Comparison of ENCODE assay signal across 22 cellular contexts in genomic region chr10:74307061-74307651, GRCh38.
DNase-seq lines count a peak whose midpoint lies in the region; TF ChIP-seq lines count a peak whose summit lies in the region.
"Had no signal": no experiment of that assay in that cellular context is flagged by ENCODE, and none has a peak within 500 bp of the region (broad histone marks: within the 10 kb centered on the region; RNA-seq: fewer than 3 reads in every experiment).

No MANE protein-coding gene starts in this region.

- H3K4me1 ChIP-seq in breast epithelium (no peaks in the 10 kb centered on the region), uterus (no peaks in the 10 kb centered on the region)
- H3K4me1 ChIP-seq: upper lobe of right lung had no signal

- no peaks in the 10 kb centered on the region for H3K27me3 Mint-ChIP-seq in MCF 10A (ENCODE audit: insufficient read depth, unreplicated experiment)
- no peaks in the 10 kb centered on the region for H3K27me3 Mint-ChIP-seq in activated T-helper 1 cell treated with anti-CD3 and anti-CD28 coated beads, Interleukin-12 subunit alpha, Interleukin-12 subunit beta, Interleukin-2, Interleukin-4 antibody, amounts not matched to agents 30 ng/mL and 10 ng/mL and 1 ng/mL, durations not matched to agents 14 hours and 24 hours and 36 hours (ENCODE audit: insufficient read depth)
- no peaks in the 10 kb centered on the region for H3K27me3 Mint-ChIP-seq in activated CD4-positive, alpha-beta T cell treated with anti-CD3 and anti-CD28 coated beads, Interleukin-2, amount 10 ng/mL, durations not matched to agents 7 days and 5 days

- H3K4me3 ChIP-seq in breast epithelium (no peak overlapping the region), epithelial cell of esophagus (ENCODE audit: low read length) (no peak overlapping the region), uterus (no peak overlapping the region)
- H3K4me3 ChIP-seq: cardiac muscle cell, right lobe of liver, upper lobe of right lung had no signal

- CTCF ChIA-PET in MCF 10A (lab: Yijun Ruan, JAX): no interaction called here
- CTCF ChIA-PET in activated CD4-positive, alpha-beta T cell treated with anti-CD3 and anti-CD28 coated beads, Interleukin-2, amount 10 ng/mL, durations not matched to agents 7 days and 5 days (lab: Charles Lee): interaction anchor here (1.3 kb wide), 1 partner anchor 11 kb away, joined by 3 read pairs; no protein-coding TSS in a partner anchor

- BruUV-seq in MCF 10A (replicated peaks; lab: Mats Ljungman, UMichigan): no TSS peak

- H3K27ac Mint-ChIP-seq in MCF 10A (ENCODE audit: low read depth, unreplicated experiment): peak overlapping the region; percentile 25
- H3K27ac Mint-ChIP-seq in activated T-helper 1 cell treated with anti-CD3 and anti-CD28 coated beads, Interleukin-12 subunit alpha, Interleukin-12 subunit beta, Interleukin-2, Interleukin-4 antibody, amounts not matched to agents 30 ng/mL and 10 ng/mL and 1 ng/mL, durations not matched to agents 14 hours and 24 hours and 36 hours: no peak overlapping the region
- H3K27ac Mint-ChIP-seq in activated CD4-positive, alpha-beta T cell treated with anti-CD3 and anti-CD28 coated beads, Interleukin-2, amount 10 ng/mL, durations not matched to agents 7 days and 5 days: no peak overlapping the region
- H3K27ac Mint-ChIP-seq: nephron progenitor cell, WTC11 had no signal

- intact Hi-C loops in MCF 10A (cut with micrococcal nuclease): no loop called here
- intact Hi-C loops in breast epithelium (cut with DNase I; ENCODE audit: low total_unique reads): no loop called here
- intact Hi-C loops in activated T-helper 1 cell treated with anti-CD3 and anti-CD28 coated beads, Interleukin-12 subunit alpha, Interleukin-12 subunit beta, Interleukin-2, Interleukin-4 antibody, amounts not matched to agents 30 ng/mL and 10 ng/mL and 1 ng/mL, durations not matched to agents 14 hours and 24 hours and 36 hours (cut with micrococcal nuclease): no loop called here
- intact Hi-C loops in uterus (cut with DNase I; ENCODE audit: low total_unique reads): no loop called here

- TF ChIP-seq POLR2A in breast epithelium (IDR thresholded peaks at IDR 0.05): no peak
- no peak for TF ChIP-seq POLR2A in uterus (IDR thresholded peaks at IDR 0.05)

- H3K9me3 Mint-ChIP-seq in MCF 10A (ENCODE audit: unreplicated experiment): no peaks in the 10 kb centered on the region
- H3K9me3 Mint-ChIP-seq in activated T-helper 1 cell treated with anti-CD3 and anti-CD28 coated beads, Interleukin-12 subunit alpha, Interleukin-12 subunit beta, Interleukin-2, Interleukin-4 antibody, amounts not matched to agents 30 ng/mL and 10 ng/mL and 1 ng/mL, durations not matched to agents 14 hours and 24 hours and 36 hours: no peaks in the 10 kb centered on the region
- H3K9me3 Mint-ChIP-seq in activated CD4-positive, alpha-beta T cell treated with anti-CD3 and anti-CD28 coated beads, Interleukin-2, amount 10 ng/mL, durations not matched to agents 7 days and 5 days: no peaks in the 10 kb centered on the region
- H3K9me3 Mint-ChIP-seq: nephron progenitor cell, WTC11 had no signal

- no peaks in the 10 kb centered on the region for H3K36me3 Mint-ChIP-seq in MCF 10A (ENCODE audit: insufficient read depth, unreplicated experiment)
- H3K36me3 Mint-ChIP-seq in activated T-helper 1 cell treated with anti-CD3 and anti-CD28 coated beads, Interleukin-12 subunit alpha, Interleukin-12 subunit beta, Interleukin-2, Interleukin-4 antibody, amounts not matched to agents 30 ng/mL and 10 ng/mL and 1 ng/mL, durations not matched to agents 14 hours and 24 hours and 36 hours (ENCODE audit: low read depth): no peaks in the 10 kb centered on the region
- H3K36me3 Mint-ChIP-seq in activated CD4-positive, alpha-beta T cell treated with anti-CD3 and anti-CD28 coated beads, Interleukin-2, amount 10 ng/mL, durations not matched to agents 7 days and 5 days (ENCODE audit: low read depth): no peaks in the 10 kb centered on the region
- H3K36me3 Mint-ChIP-seq: WTC11 had no signal

- DNase-seq in MCF 10A (ENCODE audit: unreplicated experiment) (no peak), breast epithelium (ENCODE audit: low spot score in 2 of 2) (no peak), NCI-H1105 treated with DMSO at 0.1 percent for 48 hours (lab: John Stamatoyannopoulos, UW) (peak; percentile 53), epithelial cell of esophagus (ENCODE audit: low read depth) (peak; percentile 42), uterus (no peak), HK-2 (ENCODE audit: unreplicated experiment) (no peak)
- DNase-seq in activated T-helper 1 cell treated with anti-CD3 and anti-CD28 coated beads, Interleukin-12 subunit alpha, Interleukin-12 subunit beta, Interleukin-2, Interleukin-4 antibody, amounts not matched to agents 30 ng/mL and 10 ng/mL and 1 ng/mL, durations not matched to agents 14 hours and 24 hours and 36 hours (ENCODE audit: low spot score): no peak
- no peak for DNase-seq in activated CD4-positive, alpha-beta T cell treated with anti-CD3 and anti-CD28 coated beads, Interleukin-2, amount 10 ng/mL, durations not matched to agents 7 days and 5 days
- DNase-seq: ACHN; activated CD4-positive, alpha-beta T cell treated with anti-CD3 and anti-CD28 coated beads, Interleukin-2, amount 50 U/mL, for 4 hours; Calu3; foreskin fibroblast; KBM-7; left ventricle myocardium superior; midbrain; NCI-H510A; nephron progenitor cell; right lobe of liver; upper lobe of right lung had no signal

- H3K27me3 ChIP-seq in breast epithelium: no peaks in the 10 kb centered on the region
- H3K27me3 ChIP-seq in uterus: no peaks in the 10 kb centered on the region
- H3K27me3 ChIP-seq: cardiac muscle cell, right lobe of liver, upper lobe of right lung had no signal

- no peak for TF ChIP-seq CTCF in MCF 10A (IDR thresholded peaks at IDR 0.05; ENCODE audit: unreplicated experiment)
- no peak for TF ChIP-seq CTCF in breast epithelium (IDR thresholded peaks at IDR 0.05)
- TF ChIP-seq CTCF in epithelial cell of esophagus (IDR thresholded peaks at IDR 0.05; ENCODE audit: insufficient read depth, low read depth, low read length, missing control alignments): no peak
- no peak for TF ChIP-seq CTCF in uterus (IDR thresholded peaks at IDR 0.05)

- H3K9me3 ChIP-seq in breast epithelium: no peaks in the 10 kb centered on the region
- no peaks in the 10 kb centered on the region for H3K9me3 ChIP-seq in uterus
- H3K9me3 ChIP-seq: right lobe of liver, upper lobe of right lung had no signal

- H3K4me3 Mint-ChIP-seq in MCF 10A (ENCODE audit: unreplicated experiment): no peak overlapping the region
- no peak overlapping the region for H3K4me3 Mint-ChIP-seq in activated T-helper 1 cell treated with anti-CD3 and anti-CD28 coated beads, Interleukin-12 subunit alpha, Interleukin-12 subunit beta, Interleukin-2, Interleukin-4 antibody, amounts not matched to agents 30 ng/mL and 10 ng/mL and 1 ng/mL, durations not matched to agents 14 hours and 24 hours and 36 hours
- H3K4me3 Mint-ChIP-seq in activated CD4-positive, alpha-beta T cell treated with anti-CD3 and anti-CD28 coated beads, Interleukin-2, amount 10 ng/mL, durations not matched to agents 7 days and 5 days: no peak overlapping the region
- H3K4me3 Mint-ChIP-seq: nephron progenitor cell, WTC11 had no signal

- H3K27ac ChIP-seq in breast epithelium: no peak overlapping the region
- H3K27ac ChIP-seq in uterus: no peak overlapping the region
- H3K27ac ChIP-seq: C4-2B, cardiac muscle cell, right lobe of liver, upper lobe of right lung had no signal

- H3K4me1 Mint-ChIP-seq in MCF 10A (ENCODE audit: insufficient read depth, unreplicated experiment): peaks cover 27% of the 10 kb centered on the region
- peaks cover 9% of the 10 kb centered on the region for H3K4me1 Mint-ChIP-seq in activated T-helper 1 cell treated with anti-CD3 and anti-CD28 coated beads, Interleukin-12 subunit alpha, Interleukin-12 subunit beta, Interleukin-2, Interleukin-4 antibody, amounts not matched to agents 30 ng/mL and 10 ng/mL and 1 ng/mL, durations not matched to agents 14 hours and 24 hours and 36 hours (ENCODE audit: low read depth)
- peaks cover 4% of the 10 kb centered on the region for H3K4me1 Mint-ChIP-seq in activated CD4-positive, alpha-beta T cell treated with anti-CD3 and anti-CD28 coated beads, Interleukin-2, amount 10 ng/mL, durations not matched to agents 7 days and 5 days

- POLR2A ChIA-PET in MCF 10A (lab: Yijun Ruan, JAX): interaction anchor here (1.1 to 3.3 kb wide), 5 partner anchors 10 to 767 kb away, joined by 3 to 23 read pairs (median 9); no protein-coding TSS in a partner anchor
- POLR2A ChIA-PET in activated CD4-positive, alpha-beta T cell treated with anti-CD3 and anti-CD28 coated beads, Interleukin-2, amount 10 ng/mL, durations not matched to agents 7 days and 5 days (lab: Charles Lee): no interaction called here

- no peaks in the 10 kb centered on the region for H3K36me3 ChIP-seq in breast epithelium
- H3K36me3 ChIP-seq in uterus: no peaks in the 10 kb centered on the region
- H3K36me3 ChIP-seq: cardiac muscle cell, right lobe of liver, upper lobe of right lung had no signal

Comparison
In these comparisons a context has a peak if more than half of its experiments do, and no peak if none do; other contexts are left out.
1. DNase-seq: peak in NCI-H1105 treated with DMSO at 0.1 percent for 48 hours (single experiment) and epithelial cell of esophagus (single experiment); none in MCF 10A (single experiment), breast epithelium (0 of 2), activated T-helper 1 cell treated with anti-CD3 and anti-CD28 coated beads, Interleukin-12 subunit alpha, Interleukin-12 subunit beta, Interleukin-2, Interleukin-4 antibody, amounts not matched to agents 30 ng/mL and 10 ng/mL and 1 ng/mL, durations not matched to agents 14 hours and 24 hours and 36 hours (single experiment), activated CD4-positive, alpha-beta T cell treated with anti-CD3 and anti-CD28 coated beads, Interleukin-2, amount 10 ng/mL, durations not matched to agents 7 days and 5 days (single experiment), uterus (0 of 2) and HK-2 (single experiment).